ENCODE assay signal across 26 cellular contexts in the genomic region with DNA sequence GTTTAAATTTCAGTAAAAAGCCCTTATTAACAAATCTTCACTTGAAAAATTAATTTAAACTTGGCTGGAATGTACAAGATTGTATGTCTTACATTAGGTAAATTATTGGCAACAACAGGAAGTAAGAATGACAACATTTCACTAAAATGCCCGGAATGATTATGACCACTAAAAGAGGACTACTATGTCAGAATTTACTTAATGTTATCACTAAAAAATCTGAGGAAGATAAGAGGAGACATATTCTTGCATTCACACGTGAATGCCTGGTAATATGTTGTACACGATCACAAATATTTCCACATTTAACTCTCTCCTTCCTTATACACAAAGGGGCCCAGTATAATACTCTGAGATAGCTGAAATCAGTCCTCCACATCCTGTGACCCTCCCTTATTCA. TPM values are rescaled to one million over a fixed set of nuclear protein-coding genes. Genes with fewer than 3 reads are reported as not detected.
DNase-seq lines count a peak whose midpoint lies in the region; ATAC-seq, FAIRE-seq and TF ChIP-seq lines count a peak whose summit lies in the region.
"Had no signal": no experiment of that assay in that cellular context is flagged by ENCODE, and none has a peak within 500 bp of the region (broad histone marks: within the 10 kb centered on the region; RNA-seq: fewer than 3 reads in every experiment).

No MANE protein-coding gene starts in this region.

- no peak for TF ChIP-seq EP300 in tibial nerve (IDR thresholded peaks at IDR 0.05)

- TF ChIP-seq CTCF in PC-3 (conservative IDR thresholded peaks at IDR 0.05; ENCODE audit: low read depth, low read length) (no peak), endothelial cell of umbilical vein (IDR thresholded peaks at IDR 0.05; ENCODE audit: extremely low read depth in 1 of 2, insufficient read depth in 1 of 2, low read depth in 1 of 2, low read length in 2 of 2) (no peak), osteoblast (IDR thresholded peaks at IDR 0.05; ENCODE audit: extremely low read depth, low read depth, low read length) (no peak), tibial nerve (IDR thresholded peaks at IDR 0.05) (no peak)

- TF ChIP-seq POLR2A in endothelial cell of umbilical vein (IDR thresholded peaks at IDR 0.05; ENCODE audit: low read depth, low read length) (no peak), GM12892 (IDR thresholded peaks at IDR 0.05; ENCODE audit: low read depth, low read length) (no peak), tibial nerve (IDR thresholded peaks at IDR 0.05) (no peak)

- H3K79me2 ChIP-seq in PC-3 (ENCODE audit: low read length) (no peaks in the 10 kb centered on the region), endothelial cell of umbilical vein (ENCODE audit: control insufficient read depth, insufficient read depth, low read length) (no peaks in the 10 kb centered on the region), osteoblast (ENCODE audit: insufficient read depth, low read length) (peaks cover 93% of the 10 kb centered on the region)

- POLR2A ChIA-PET in PC-3 (lab: Charles Lee; ENCODE audit: unreplicated experiment) (no interaction called here), endothelial cell of umbilical vein (lab: Charles Lee) (no interaction called here)

- dilution Hi-C loops in endothelial cell of umbilical vein (cut with MboI; ENCODE audit: extremely low pct_ligation_motif_present, low sequenced_read_pairs): no loop called here

- intact Hi-C loops in PC-3 (cut with micrococcal nuclease): loop anchor here (5.0 kb wide), 1 partner anchor 206 kb away; no protein-coding TSS in a partner anchor
- intact Hi-C loops in endothelial cell of umbilical vein (cut with micrococcal nuclease): no loop called here

- H3K9me1 ChIP-seq in endothelial cell of umbilical vein (replicated peaks; ENCODE audit: control insufficient read depth, extremely low read depth, insufficient read depth, low read length): no peaks in the 10 kb centered on the region

- no peak overlapping the region for H3K4me3 ChIP-seq in PC-3 (ENCODE audit: low read length)
- no peak overlapping the region for H3K4me3 ChIP-seq in endothelial cell of umbilical vein (replicated peaks in 1 of 3; ENCODE audit: insufficient read depth in 1 of 3, low read depth in 1 of 3, low read length in 3 of 3)
- H3K4me3 ChIP-seq in osteoblast (ENCODE audit: insufficient read depth, low read length): no peak overlapping the region
- no peak overlapping the region for H3K4me3 ChIP-seq in tibial nerve
- H3K4me3 ChIP-seq: SK-N-MC had no signal

- H2AFZ ChIP-seq in PC-3 (ENCODE audit: low read length): no peak overlapping the region
- H2AFZ ChIP-seq in endothelial cell of umbilical vein (ENCODE audit: low read depth, low read length): no peak overlapping the region
- no peak overlapping the region for H2AFZ ChIP-seq in osteoblast (ENCODE audit: low read length)

- H3K9me2 ChIP-seq in PC-3 (replicated peaks; ENCODE audit: low read length): no peaks in the 10 kb centered on the region

- DNase-seq in EH (ENCODE audit: low read depth) (peak; percentile 63), PC-3 (peak; percentile 15), endothelial cell of umbilical vein (ENCODE audit: low read depth, low spot score) (no peak), osteoblast (ENCODE audit: insufficient read length, low spot score, missing footprints) (no peak), GM12892 (ENCODE audit: insufficient read length) (no peak), tibial nerve (ENCODE audit: low spot score in 2 of 2) (no peak), NOMO-1 treated with dmso at 0.1 percent for 144 hours (lab: John Stamatoyannopoulos, UW; ENCODE audit: unreplicated experiment) (no peak), GOT3 (lab: John Stamatoyannopoulos, UW) (no peak)
- DNase-seq: activated CD4-positive, alpha-beta T cell treated with anti-CD3 and anti-CD28 coated beads for 36 hours; activated CD8-positive, alpha-beta memory T cell treated with anti-CD3 and anti-CD28 coated beads, Interleukin-2, amount 10 ng/mL, durations not matched to agents 7 days and 5 days; activated naive CD4-positive, alpha-beta T cell treated with anti-CD3 and anti-CD28 coated beads, Interleukin-2, amount 10 ng/mL, durations not matched to agents 7 days and 5 days; foreskin melanocyte; MV-4-11; naive thymus-derived CD8-positive, alpha-beta T cell; NCI-H146; NCI-H2171 treated with DMSO at 0.1 percent for 48 hours; NCI-H524 treated with DMSO at 0.1 percent for 48 hours; occipital lobe; small intestine; substantia nigra had no signal

- no peak for ATAC-seq in PC-3
- ATAC-seq: activated CD4-positive, alpha-beta T cell treated with anti-CD3 and anti-CD28 coated beads for 36 hours; activated CD8-positive, alpha-beta memory T cell treated with anti-CD3 and anti-CD28 coated beads, Interleukin-2, amount 10 ng/mL, durations not matched to agents 7 days and 5 days; left lobe of liver; naive thymus-derived CD8-positive, alpha-beta T cell had no signal

- H3K4me1 ChIP-seq in PC-3 (ENCODE audit: insufficient read depth, low read length): peaks cover 16% of the 10 kb centered on the region
- H3K4me1 ChIP-seq in endothelial cell of umbilical vein (ENCODE audit: control insufficient read depth, extremely low read depth, insufficient read depth, low read length): peaks cover 9% of the 10 kb centered on the region
- peaks cover 49% of the 10 kb centered on the region for H3K4me1 ChIP-seq in osteoblast (ENCODE audit: insufficient read depth, low read length)
- H3K4me1 ChIP-seq in tibial nerve: peaks cover 0 to 56% (median 3%) of the 10 kb centered on the region in 4 donors

- BruUV-seq in PC-3 (replicated peaks; lab: Mats Ljungman, UMichigan) (no TSS peak), endothelial cell of umbilical vein (replicated peaks; lab: Mats Ljungman, UMichigan) (no TSS peak)

- H3K9me3 ChIP-seq in PC-3 (ENCODE audit: low read length) (no peaks in the 10 kb centered on the region), endothelial cell of umbilical vein (replicated peaks; ENCODE audit: control insufficient read depth, insufficient read depth, low read length) (no peaks in the 10 kb centered on the region), osteoblast (ENCODE audit: low read depth, low read length) (no peaks in the 10 kb centered on the region), tibial nerve (no peaks in the 10 kb centered on the region)

- CTCF ChIA-PET in PC-3 (lab: Charles Lee): no interaction called here
- CTCF ChIA-PET in endothelial cell of umbilical vein (lab: Charles Lee): interaction anchor here (2.1 to 2.2 kb wide), 2 partner anchors 16 to 121 kb away, joined by 4 to 8 read pairs; no protein-coding TSS in a partner anchor

- H3K27ac ChIP-seq in PC-3 (ENCODE audit: low read length) (0 out of 2 replicates have a peak overlapping the region, but pooled peaks have one; percentile 19), endothelial cell of umbilical vein (ENCODE audit: insufficient read depth, low read depth, low read length) (no peak overlapping the region), osteoblast (ENCODE audit: low read depth, low read length) (peak overlapping the region; percentile 49), tibial nerve (peak overlapping the region in 1 of 4 donors; percentile 41)
- H3K27ac ChIP-seq: KMS-11, RWPE1, SK-N-MC had no signal

- 25 to 26% methylated on average over 3 of the region's 3 CpGs for WGBS in tibial nerve, 2 donors

- H4K20me1 ChIP-seq in PC-3 (ENCODE audit: low read length) (no peaks in the 10 kb centered on the region), endothelial cell of umbilical vein (replicated peaks; ENCODE audit: control insufficient read depth, extremely low read depth, insufficient read depth, low read length) (no peaks in the 10 kb centered on the region), osteoblast (ENCODE audit: insufficient read depth, low read length) (peaks cover 24% of the 10 kb centered on the region)

- no peak for FAIRE-seq in endothelial cell of umbilical vein (lab: Jason Lieb, UNC)
- FAIRE-seq in GM12892 (lab: Jason Lieb, UNC): no peak
- FAIRE-seq: D721Med, small intestine had no signal

- H3K4me2 ChIP-seq in PC-3 (ENCODE audit: low read length) (peak overlapping the region; percentile 12), endothelial cell of umbilical vein (ENCODE audit: insufficient read depth, low read length) (peak overlapping the region; percentile 35), osteoblast (ENCODE audit: insufficient read depth, low read length) (no peak overlapping the region)
- H3K4me2 ChIP-seq: KMS-11 had no signal

- H3F3A ChIP-seq in PC-3 (ENCODE audit: low read length, unreplicated experiment): no peaks in the 10 kb centered on the region

- H3K9ac ChIP-seq in PC-3 (ENCODE audit: low read length) (no peak overlapping the region), endothelial cell of umbilical vein (replicated peaks; ENCODE audit: extremely low read depth, insufficient read depth, low read length) (no peak overlapping the region)
- H3K9ac ChIP-seq: KMS-11 had no signal

- H3K27me3 ChIP-seq in PC-3 (ENCODE audit: low read length) (no peaks in the 10 kb centered on the region), endothelial cell of umbilical vein (ENCODE audit: control insufficient read depth in 2 of 2, insufficient read depth in 2 of 2, low read length in 2 of 2) (no peaks in the 10 kb centered on the region), osteoblast (ENCODE audit: insufficient read depth, low read length) (no peaks in the 10 kb centered on the region), tibial nerve (no peaks in the 10 kb centered on the region)

- no peaks in the 10 kb centered on the region for H3K36me3 ChIP-seq in PC-3 (ENCODE audit: low read depth, low read length)
- H3K36me3 ChIP-seq in endothelial cell of umbilical vein (ENCODE audit: control insufficient read depth in 2 of 2, extremely low read depth in 1 of 2, insufficient read depth in 2 of 2, low read length in 2 of 2): no peaks in the 10 kb centered on the region
- peaks cover 71% of the 10 kb centered on the region for H3K36me3 ChIP-seq in osteoblast (ENCODE audit: insufficient read depth, low read length)
- H3K36me3 ChIP-seq in tibial nerve: peaks cover 0 to 30% (median 0%) of the 10 kb centered on the region in 3 donors

TF ChIP-seq in endothelial cell of umbilical vein, 7 proteins besides CTCF, POLR2A, EP300 and RAD21 (continues in another document):
- TF ChIP-seq EZH2 (IDR thresholded peaks at IDR 0.05; ENCODE audit: borderline replicate concordance, low read depth, low read length, severe bottlenecking): no peak

RNA-seq across cellular contexts. Expression of gene VGLL3, which starts 29.7 kb away (rescaled TPM):
- total RNA-seq in PC-3 (2014; rRNA removed) (1.3 and 1.8 TPM in 2 replicates), endothelial cell of umbilical vein (4.2 and 6.0 TPM in 2 replicates), osteoblast (198 and 242 TPM in 2 replicates), tibial nerve (10 to 100 TPM; 54.3 to 81.5 (median 61.2) TPM)
- 12.0 and 12.5 TPM in 2 replicates for polyA plus RNA-seq in endothelial cell of umbilical vein
- polyA plus RNA-seq in endothelial cell of umbilical vein (2011; cell fraction: cytosol; rRNA removed): 2.4 and 2.9 TPM in 2 replicates
- polyA plus RNA-seq in endothelial cell of umbilical vein (2011; cell fraction: nucleus; rRNA removed): 5.0 and 5.3 TPM in 2 replicates
- 5.8 and 10.1 TPM in 2 replicates for polyA plus RNA-seq in endothelial cell of umbilical vein (2012)
- polyA minus RNA-seq in endothelial cell of umbilical vein: 15.3 and 20.0 TPM in 2 replicates
- polyA minus RNA-seq in endothelial cell of umbilical vein (2011; cell fraction: cytosol; rRNA and poly(A)+ RNA removed): 30.7 TPM
- polyA minus RNA-seq in endothelial cell of umbilical vein (2011; cell fraction: nucleus; rRNA and poly(A)+ RNA removed): 14.8 and 15.4 TPM in 2 replicates
- not detected for polyA plus RNA-seq in GM12892 (2012; ENCODE audit: missing spikeins)
- total RNA-seq: activated CD4-positive, alpha-beta T cell treated with anti-CD3 and anti-CD28 coated beads for 36 hours; activated CD8-positive, alpha-beta memory T cell treated with anti-CD3 and anti-CD28 coated beads, Interleukin-2, amount 10 ng/mL, durations not matched to agents 7 days and 5 days; naive thymus-derived CD8-positive, alpha-beta T cell had no signal
- polyA plus RNA-seq: CD14-positive monocyte; naive thymus-derived CD8-positive, alpha-beta T cell had no signal

Comparison
In these comparisons a context has a peak if more than half of its experiments do, and no peak if none do; other contexts are left out.
1. DNase-seq: peak in EH (single experiment) and PC-3 (single experiment); none in endothelial cell of umbilical vein (single experiment), osteoblast (single experiment), GM12892 (single experiment), tibial nerve (0 of 2), NOMO-1 treated with dmso at 0.1 percent for 144 hours (single experiment) and GOT3 (single experiment).